In genomic region chr18:4854664-4855063, GRCh38 we compare ENCODE assay signal across 1 cellular context.
TF ChIP-seq lines count a peak whose summit lies in the region.

No MANE protein-coding gene starts in this region.

TF ChIP-seq in GM23338, 12 proteins besides CTCF, POLR2A, EP300 and RAD21 (continued from another document):
- TF ChIP-seq ZNF462 (CRISPR knock-in tag; IDR thresholded peaks at IDR 0.05) = peak; percentile 91
- peak; percentile 71; the same call in 1 of the 2 replicates for TF ChIP-seq NANOG (IDR thresholded peaks at IDR 0.05; ENCODE audit: borderline replicate concordance)
- no peak for TF ChIP-seq EZH2phosphoT487 (IDR thresholded peaks at IDR 0.05; ENCODE audit: unreplicated experiment)
- TF ChIP-seq ETS1 (IDR thresholded peaks at IDR 0.05) = no peak
- 0 out of 2 replicates have a peak, but pooled peaks have one; percentile 1 for TF ChIP-seq ZNF331 (CRISPR knock-in tag; IDR thresholded peaks at IDR 0.05; ENCODE audit: low read depth)
- TF ChIP-seq CREB1 (CRISPR knock-in tag; IDR thresholded peaks at IDR 0.05; ENCODE audit: low read depth) = no peak
